In genomic region chr16:476039-476438, GRCh38 we compare ENCODE assay signal across 19 cellular contexts.
"Had no signal": no experiment of that assay in that cellular context is flagged by ENCODE, and none has a peak within 500 bp of the region (broad histone marks: within the 10 kb centered on the region; RNA-seq: fewer than 3 reads in every experiment).

No MANE protein-coding gene starts in this region.

- H3K4me1 Mint-ChIP-seq: activated B cell treated with CpG ODN at 0.5 μM for 24 hours, T-cell had no signal

- H3K27ac Mint-ChIP-seq: activated B cell treated with CpG ODN at 0.5 μM for 24 hours; activated CD4-positive, alpha-beta memory T cell treated with anti-CD3 and anti-CD28 coated beads for 36 hours; activated naive CD8-positive, alpha-beta T cell; activated T-helper 1 cell treated with anti-CD3 and anti-CD28 coated beads, Interleukin-12 subunit alpha, Interleukin-12 subunit beta, Interleukin-2, Interleukin-4 antibody, amounts not matched to agents 30 ng/mL and 10 ng/mL and 1 ng/mL, durations not matched to agents 14 hours and 24 hours and 36 hours; naive thymus-derived CD4-positive, alpha-beta T cell; T-cell had no signal

- DNase-seq: activated B cell treated with CpG ODN at 0.5 μM for 24 hours; activated CD4-positive, alpha-beta memory T cell treated with anti-CD3 and anti-CD28 coated beads for 36 hours; activated CD4-positive, alpha-beta T cell treated with anti-CD3 and anti-CD28 coated beads for 4 hours; activated gamma-delta T cell treated with Interleukin-2 at 50 U/mL for 16 hours; activated T-cell treated with anti-CD3 and anti-CD28 coated beads for 4 hours; erythroblast; heart left ventricle; mesendoderm; naive thymus-derived CD4-positive, alpha-beta T cell; stimulated activated CD8-positive, alpha-beta memory T cell treated with anti-CD3 and anti-CD28 coated beads, Interleukin-4, amount 100 ng/mL, for 48 hours; stimulated activated naive CD4-positive, alpha-beta T cell treated with Interleukin-2 at 50 U/mL for 16 hours; T-cell; T-helper 9 cell; trophoblast cell had no signal

- H3K4me3 Mint-ChIP-seq: activated B cell treated with CpG ODN at 0.5 μM for 24 hours; activated CD4-positive, alpha-beta memory T cell treated with anti-CD3 and anti-CD28 coated beads for 36 hours; activated naive CD8-positive, alpha-beta T cell; activated T-helper 1 cell treated with anti-CD3 and anti-CD28 coated beads, Interleukin-12 subunit alpha, Interleukin-12 subunit beta, Interleukin-2, Interleukin-4 antibody, amounts not matched to agents 30 ng/mL and 10 ng/mL and 1 ng/mL, durations not matched to agents 14 hours and 24 hours and 36 hours; naive thymus-derived CD4-positive, alpha-beta T cell; neural progenitor cell; T-cell had no signal

- H3K9ac ChIP-seq: neural progenitor cell, parathyroid adenoma had no signal

- H3K9me3 Mint-ChIP-seq: activated B cell treated with CpG ODN at 0.5 μM for 24 hours; activated CD4-positive, alpha-beta memory T cell treated with anti-CD3 and anti-CD28 coated beads for 36 hours; activated T-helper 1 cell treated with anti-CD3 and anti-CD28 coated beads, Interleukin-12 subunit alpha, Interleukin-12 subunit beta, Interleukin-2, Interleukin-4 antibody, amounts not matched to agents 30 ng/mL and 10 ng/mL and 1 ng/mL, durations not matched to agents 14 hours and 24 hours and 36 hours; naive thymus-derived CD4-positive, alpha-beta T cell; neural progenitor cell; T-cell had no signal

- H3K36me3 ChIP-seq: neural progenitor cell had no signal

- H3K27ac ChIP-seq: gastroesophageal sphincter, neural progenitor cell, parathyroid adenoma had no signal

- H3K27me3 ChIP-seq: gastroesophageal sphincter, heart left ventricle, neural progenitor cell had no signal

- H2AFZ ChIP-seq: neural progenitor cell, parathyroid adenoma had no signal

- H3K9me3 ChIP-seq: gastroesophageal sphincter, heart left ventricle had no signal

- H3K4me2 ChIP-seq: neural progenitor cell had no signal

- H3K27me3 Mint-ChIP-seq: activated B cell treated with CpG ODN at 0.5 μM for 24 hours; activated CD4-positive, alpha-beta memory T cell treated with anti-CD3 and anti-CD28 coated beads for 36 hours; activated naive CD8-positive, alpha-beta T cell; naive thymus-derived CD4-positive, alpha-beta T cell; T-cell had no signal

- H3K4me3 ChIP-seq: gastroesophageal sphincter, heart left ventricle, neural progenitor cell had no signal
